ENCODE assay signal across 8 cellular contexts in genomic region chr2:55718165-55719008, GRCh38. TPM values are rescaled to one million over a fixed set of nuclear protein-coding genes. Genes with fewer than 3 reads are reported as not detected.
DNase-seq lines count a peak whose midpoint lies in the region; ATAC-seq and TF ChIP-seq lines count a peak whose summit lies in the region.

No MANE protein-coding gene starts in this region.

- CTCF ChIA-PET in CD4-positive, alpha-beta T cell (lab: Charles Lee), result interaction anchor here (1.5 to 1.7 kb wide), 2 partner anchors 9 to 15 kb away, joined by 4 to 5 read pairs; no protein-coding TSS in a partner anchor
- CTCF ChIA-PET in PC-3 (lab: Charles Lee), result no interaction called here

- TF ChIP-seq CTCF in CD4-positive, alpha-beta T cell (IDR thresholded peaks at IDR 0.05), result peak; percentile 88
- TF ChIP-seq CTCF in PC-3 (conservative IDR thresholded peaks at IDR 0.05; ENCODE audit: low read depth, low read length), result peak; percentile 93

- H4K20me1 ChIP-seq in PC-3 (ENCODE audit: low read length), result no peaks in the 10 kb centered on the region

- no peaks in the 10 kb centered on the region for H3K4me1 Mint-ChIP-seq in CD4-positive, alpha-beta T cell (ENCODE audit: low read depth)

- intact Hi-C loops in CD4-positive, alpha-beta T cell (cut with DNase I, micrococcal nuclease), result loop anchor here (5.0 kb wide), 3 partner anchors 414 to 1799 kb away; no protein-coding TSS in a partner anchor
- intact Hi-C loops in PC-3 (cut with micrococcal nuclease), result loop anchor here (1.0 to 2.0 kb wide), 4 partner anchors 52 to 414 kb away; no protein-coding TSS in a partner anchor

- in situ Hi-C loops in KBM-7 (cut with MboI; ENCODE audit: low pct_unique_long_range_greater_than_20kb, low sequenced_read_pairs), result no loop called here

- POLR2A ChIA-PET in CD4-positive, alpha-beta T cell (lab: Charles Lee), result no interaction called here
- POLR2A ChIA-PET in PC-3 (lab: Charles Lee; ENCODE audit: unreplicated experiment), result no interaction called here

- H3K9me3 ChIP-seq in CD4-positive, alpha-beta T cell (ENCODE audit: control insufficient read depth, low read length), result no peaks in the 10 kb centered on the region
- no peaks in the 10 kb centered on the region for H3K9me3 ChIP-seq in PC-3 (ENCODE audit: low read length)

- H3K27ac ChIP-seq in CD4-positive, alpha-beta T cell (ENCODE audit: low read depth, low read length), result no peak overlapping the region
- H3K27ac ChIP-seq in PC-3 (ENCODE audit: low read length), result no peak overlapping the region

- peaks cover 22% of the 10 kb centered on the region for H3K4me1 ChIP-seq in PC-3 (ENCODE audit: insufficient read depth, low read length)

- BruUV-seq in PC-3 (replicated peaks; lab: Mats Ljungman, UMichigan), result no TSS peak

- no peaks in the 10 kb centered on the region for H3F3A ChIP-seq in PC-3 (ENCODE audit: low read length, unreplicated experiment)

- no peaks in the 10 kb centered on the region for H3K27me3 ChIP-seq in CD4-positive, alpha-beta T cell (ENCODE audit: control insufficient read depth, insufficient read depth, low read length)
- no peaks in the 10 kb centered on the region for H3K27me3 ChIP-seq in PC-3 (ENCODE audit: low read length)

- H3K36me3 ChIP-seq in PC-3 (ENCODE audit: low read depth, low read length), result no peaks in the 10 kb centered on the region

- H3K4me3 Mint-ChIP-seq in CD4-positive, alpha-beta T cell, result no peak overlapping the region

- no peaks in the 10 kb centered on the region for H3K9me2 ChIP-seq in PC-3 (replicated peaks; ENCODE audit: low read length)

- no peaks in the 10 kb centered on the region for H3K36me3 Mint-ChIP-seq in CD4-positive, alpha-beta T cell (ENCODE audit: low read depth)

- no peaks in the 10 kb centered on the region for H3K9me3 Mint-ChIP-seq in CD4-positive, alpha-beta T cell

- no peak overlapping the region for H3K9ac ChIP-seq in PC-3 (ENCODE audit: low read length)

- H3K4me2 ChIP-seq in PC-3 (ENCODE audit: low read length), result no peak overlapping the region

- H2AFZ ChIP-seq in PC-3 (ENCODE audit: low read length), result peak overlapping the region; percentile 12; the same call in 1 of the 2 replicates

- H3K4me3 ChIP-seq in PC-3 (ENCODE audit: low read length), result no peak overlapping the region

- ATAC-seq in CD4-positive, alpha-beta T cell (ENCODE audit: poor library complexity), result no peak
- ATAC-seq in GM18909 (IDR thresholded peaks at IDR 0.05; ENCODE audit: poor library complexity, unreplicated experiment), result peak; percentile 58
- ATAC-seq in PC-3, result peak; percentile 74
- no peak for ATAC-seq in HG02571 (IDR thresholded peaks at IDR 0.05; ENCODE audit: unreplicated experiment)

- peaks cover 8% of the 10 kb centered on the region for H3K27me3 Mint-ChIP-seq in CD4-positive, alpha-beta T cell

- no peaks in the 10 kb centered on the region for H3K79me2 ChIP-seq in PC-3 (ENCODE audit: low read length)

- H3K27ac Mint-ChIP-seq in CD4-positive, alpha-beta T cell, result no peak overlapping the region

- peak in 4 of 10 experiments; percentile 6 to 17 (median 6) for DNase-seq in CD4-positive, alpha-beta T cell
- DNase-seq in KBM-7 (peak; percentile 60), PC-3 (peak; percentile 86), astrocyte of the hippocampus (ENCODE audit: low read depth, low spot score) (peak; percentile 85), iPS-NIHi11 (ENCODE audit: low spot score) (peak; percentile 42)
- DNase-seq in stimulated activated CD4-positive, alpha-beta T cell treated with anti-CD3 and anti-CD28 coated beads, Interleukin-15, amount 100 ng/mL, for 48 hours (ENCODE audit: low read depth in 2 of 2), result peak; percentile 4 to 35

RNA-seq across cellular contexts. Expression of gene PNPT1, which starts 24.7 kb away (rescaled TPM):
- total RNA-seq in CD4-positive, alpha-beta T cell, result 10 to 100 TPM; 10.2 to 10.3 TPM
- total RNA-seq in PC-3 (2014; rRNA removed), result 38.8 and 43.6 TPM in 2 replicates

Comparison
In these comparisons a context has a peak if more than half of its experiments do, and no peak if none do; other contexts are left out.
1. ATAC-seq: peak in GM18909 (single experiment) and PC-3 (single experiment); none in CD4-positive, alpha-beta T cell (single experiment) and HG02571 (single experiment).